Comparison of ENCODE assay signal across 17 cellular contexts in the genomic region with DNA sequence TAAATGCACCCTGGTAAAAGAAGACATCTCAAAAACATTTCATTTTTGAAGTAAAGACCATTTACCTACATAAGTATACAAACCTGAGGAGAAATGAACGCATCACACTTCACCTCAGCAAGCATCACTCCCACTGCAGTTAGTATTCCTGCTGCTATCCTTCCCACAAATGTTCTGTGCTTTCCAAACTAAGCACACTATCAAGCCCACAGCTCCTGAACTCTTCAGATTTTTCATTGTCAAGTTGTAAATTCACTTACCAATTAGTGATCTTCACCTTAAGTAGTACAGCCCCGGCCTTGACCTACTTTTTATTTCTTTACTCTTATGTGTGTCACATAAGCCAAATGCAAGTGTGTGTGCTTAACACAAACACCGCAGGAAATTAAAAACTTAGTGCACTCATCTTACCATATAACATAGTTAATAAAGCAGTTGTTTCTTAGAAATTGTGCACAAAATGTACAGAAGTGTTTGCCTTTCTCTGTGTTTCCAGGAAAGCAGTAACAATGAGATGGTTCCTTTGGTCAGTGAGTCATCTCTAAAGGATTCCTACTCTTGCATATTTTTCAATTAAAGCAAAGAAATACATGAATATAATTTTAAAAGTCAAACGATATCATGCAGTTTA.
A peak's percentile ranks its signal among the peaks of the same experiment; 100 is the strongest.
DNase-seq lines count a peak whose midpoint lies in the region; ATAC-seq and TF ChIP-seq lines count a peak whose summit lies in the region.
"Had no signal": no experiment of that assay in that cellular context is flagged by ENCODE, and none has a peak within 500 bp of the region (broad histone marks: within the 10 kb centered on the region; RNA-seq: fewer than 3 reads in every experiment).

No MANE protein-coding gene starts in this region.

- no peak overlapping the region for H3K27ac ChIP-seq in thyroid gland
- H3K27ac ChIP-seq: hepatocyte had no signal

- H3K4me1 ChIP-seq in thyroid gland, result peaks cover 36 to 48% of the 10 kb centered on the region in 2 donors

- no peak for TF ChIP-seq CTCF in natural killer cell (IDR thresholded peaks at IDR 0.05)
- no peak for TF ChIP-seq CTCF in thyroid gland (IDR thresholded peaks at IDR 0.05)

- no peaks in the 10 kb centered on the region for H3K36me3 Mint-ChIP-seq in natural killer cell treated with Interleukin-12 subunit alpha and Interleukin-12 subunit beta and Interleukin-15 and Interleukin-18, amount 100 ng/mL, for 72 hours
- H3K36me3 Mint-ChIP-seq in natural killer cell, result no peaks in the 10 kb centered on the region
- H3K36me3 Mint-ChIP-seq in T-helper 2 cell treated with Interferon-gamma antibody and Interleukin-4, amounts not matched to agents 5 μg/mL and 100 μg/mL, for 36 hours (ENCODE audit: low read depth), result no peaks in the 10 kb centered on the region

- H3K9me3 Mint-ChIP-seq in natural killer cell treated with Interleukin-12 subunit alpha and Interleukin-12 subunit beta and Interleukin-15 and Interleukin-18, amount 100 ng/mL, for 72 hours, result no peaks in the 10 kb centered on the region
- H3K9me3 Mint-ChIP-seq in natural killer cell, result no peaks in the 10 kb centered on the region
- H3K9me3 Mint-ChIP-seq in T-helper 2 cell treated with Interferon-gamma antibody and Interleukin-4, amounts not matched to agents 5 μg/mL and 100 μg/mL, for 36 hours, result no peaks in the 10 kb centered on the region
- H3K9me3 Mint-ChIP-seq: stimulated activated naive CD8-positive, alpha-beta T cell treated with anti-CD3 and anti-CD28 coated beads, Interleukin-15, Interleukin-2, amounts not matched to agents 100 ng/mL and 50 ng/mL, for 24 hours had no signal

- no peak overlapping the region for H3K4me3 ChIP-seq in thyroid gland (replicated peaks in 1 of 3)
- H3K4me3 ChIP-seq: hepatocyte had no signal

- WGBS in thyroid gland, 2 donors, result 76 to 83% methylated on average over 4 of the region's 4 CpGs

- peaks cover 0 to 3% of the 10 kb centered on the region in 2 donors for H3K4me1 Mint-ChIP-seq in natural killer cell treated with Interleukin-12 subunit alpha and Interleukin-12 subunit beta and Interleukin-15 and Interleukin-18, amount 100 ng/mL, for 72 hours (ENCODE audit: low read depth in 2 of 2)
- no peaks in the 10 kb centered on the region for H3K4me1 Mint-ChIP-seq in natural killer cell
- peaks cover 23% of the 10 kb centered on the region for H3K4me1 Mint-ChIP-seq in T-helper 2 cell treated with Interferon-gamma antibody and Interleukin-4, amounts not matched to agents 5 μg/mL and 100 μg/mL, for 36 hours (ENCODE audit: low read depth)

- H3K4me3 Mint-ChIP-seq in natural killer cell treated with Interleukin-12 subunit alpha and Interleukin-12 subunit beta and Interleukin-15 and Interleukin-18, amount 100 ng/mL, for 72 hours, result peak overlapping the region; percentile 13
- no peak overlapping the region for H3K4me3 Mint-ChIP-seq in natural killer cell
- H3K4me3 Mint-ChIP-seq in T-helper 2 cell treated with Interferon-gamma antibody and Interleukin-4, amounts not matched to agents 5 μg/mL and 100 μg/mL, for 36 hours, result peak overlapping the region; percentile 52
- H3K4me3 Mint-ChIP-seq: stimulated activated naive CD8-positive, alpha-beta T cell treated with anti-CD3 and anti-CD28 coated beads, Interleukin-15, Interleukin-2, amounts not matched to agents 100 ng/mL and 50 ng/mL, for 24 hours had no signal

- no peaks in the 10 kb centered on the region for H3K36me3 ChIP-seq in thyroid gland
- H3K36me3 ChIP-seq: BE2C had no signal

- ATAC-seq in natural killer cell treated with Interleukin-12 subunit alpha and Interleukin-12 subunit beta and Interleukin-15 and Interleukin-18, amount 100 ng/mL, for 72 hours, result peak in 1 of 2 donors; percentile 24
- ATAC-seq in natural killer cell (no peak), GM18502 (IDR thresholded peaks at IDR 0.05; ENCODE audit: poor library complexity, unreplicated experiment) (no peak)

- peaks cover 5 to 6% of the 10 kb centered on the region in 2 donors for H3K27me3 Mint-ChIP-seq in natural killer cell treated with Interleukin-12 subunit alpha and Interleukin-12 subunit beta and Interleukin-15 and Interleukin-18, amount 100 ng/mL, for 72 hours
- H3K27me3 Mint-ChIP-seq in natural killer cell (ENCODE audit: low read depth in 2 of 2), result peaks cover 0 to 8% of the 10 kb centered on the region in 2 donors
- H3K27me3 Mint-ChIP-seq in T-helper 2 cell treated with Interferon-gamma antibody and Interleukin-4, amounts not matched to agents 5 μg/mL and 100 μg/mL, for 36 hours (ENCODE audit: low read depth), result no peaks in the 10 kb centered on the region
- H3K27me3 Mint-ChIP-seq: stimulated activated naive CD8-positive, alpha-beta T cell treated with anti-CD3 and anti-CD28 coated beads, Interleukin-15, Interleukin-2, amounts not matched to agents 100 ng/mL and 50 ng/mL, for 24 hours had no signal

- no peaks in the 10 kb centered on the region for H3K9me3 ChIP-seq in thyroid gland
- H3K9me3 ChIP-seq: BE2C had no signal

- no peaks in the 10 kb centered on the region for H3K27me3 ChIP-seq in thyroid gland
- H3K27me3 ChIP-seq: BE2C, hepatocyte had no signal

- no peak for DNase-seq in natural killer cell treated with Interleukin-12 subunit alpha and Interleukin-12 subunit beta and Interleukin-15 and Interleukin-18, amount 100 ng/mL, for 72 hours (ENCODE audit: low spot score)
- DNase-seq in natural killer cell (no peak), fibroblast of peridontal ligament (ENCODE audit: extremely low read depth) (peak; percentile 49), NCI-H1048 (lab: John Stamatoyannopoulos, UW) (no peak), thyroid gland (no peak), CD1c-positive myeloid dendritic cell (ENCODE audit: extremely low spot score) (no peak)
- no peak for DNase-seq in T-helper 2 cell treated with Interferon-gamma antibody and Interleukin-4, amounts not matched to agents 5 μg/mL and 100 μg/mL, for 36 hours (ENCODE audit: low spot score)
- DNase-seq: BE2C; effector CD4-positive, alpha-beta T cell; GF-D8; KG1; NCI-H2171; occipital lobe; stimulated activated CD4-positive, alpha-beta T cell treated with anti-CD3 and anti-CD28 coated beads, Interleukin-2, amount 100 ng/mL, for 48 hours had no signal

- no peak overlapping the region for H3K27ac Mint-ChIP-seq in natural killer cell treated with Interleukin-12 subunit alpha and Interleukin-12 subunit beta and Interleukin-15 and Interleukin-18, amount 100 ng/mL, for 72 hours
- H3K27ac Mint-ChIP-seq in natural killer cell, result no peak overlapping the region
- H3K27ac Mint-ChIP-seq in T-helper 2 cell treated with Interferon-gamma antibody and Interleukin-4, amounts not matched to agents 5 μg/mL and 100 μg/mL, for 36 hours, result peak overlapping the region; percentile 22
- H3K27ac Mint-ChIP-seq: stimulated activated naive CD8-positive, alpha-beta T cell treated with anti-CD3 and anti-CD28 coated beads, Interleukin-15, Interleukin-2, amounts not matched to agents 100 ng/mL and 50 ng/mL, for 24 hours had no signal

- intact Hi-C loops in natural killer cell (cut with micrococcal nuclease), result no loop called here
- intact Hi-C loops in thyroid gland (cut with DNase I), result no loop called here

- TF ChIP-seq POLR2A in thyroid gland (IDR thresholded peaks at IDR 0.05), result no peak
